Comparison of ENCODE assay signal across 28 cellular contexts in genomic region chr2:69061518-69061917, GRCh38. TPM values are rescaled to one million over a fixed set of nuclear protein-coding genes. Genes with fewer than 3 reads are reported as not detected.
DNase-seq lines count a peak whose midpoint lies in the region; ATAC-seq and TF ChIP-seq lines count a peak whose summit lies in the region.
"Had no signal": no experiment of that assay in that cellular context is flagged by ENCODE, and none has a peak within 500 bp of the region (broad histone marks: within the 10 kb centered on the region; RNA-seq: fewer than 3 reads in every experiment).

No MANE protein-coding gene starts in this region.

- H3K36me3 ChIP-seq in mammary epithelial cell (ENCODE audit: insufficient read depth, low read length) (no peaks in the 10 kb centered on the region), ascending aorta (no peaks in the 10 kb centered on the region), thoracic aorta (no peaks in the 10 kb centered on the region)
- H3K36me3 ChIP-seq: left lung had no signal

- intact Hi-C loops in MCF 10A (cut with micrococcal nuclease) = no loop called here
- intact Hi-C loops in mammary epithelial cell (cut with micrococcal nuclease) = no loop called here
- intact Hi-C loops in ascending aorta (cut with DNase I) = no loop called here

- H3K9me3 ChIP-seq in mammary epithelial cell (replicated peaks; ENCODE audit: insufficient read depth, low read length) (no peaks in the 10 kb centered on the region), ascending aorta (no peaks in the 10 kb centered on the region), thoracic aorta (no peaks in the 10 kb centered on the region)
- H3K9me3 ChIP-seq: left lung had no signal

- no peak for TF ChIP-seq CTCF in MCF 10A (IDR thresholded peaks at IDR 0.05; ENCODE audit: unreplicated experiment)
- no peak for TF ChIP-seq CTCF in mammary epithelial cell (conservative IDR thresholded peaks at IDR 0.05 in 1 of 2, IDR thresholded peaks at IDR 0.05 in 1 of 2; ENCODE audit: extremely low read depth in 1 of 2, insufficient read depth in 1 of 2, low read depth in 1 of 2, low read length in 2 of 2)
- TF ChIP-seq CTCF in ascending aorta (IDR thresholded peaks at IDR 0.05) = peak in 1 of 3 experiments; percentile 22
- TF ChIP-seq CTCF in fibroblast of the aortic adventitia (IDR thresholded peaks at IDR 0.05; ENCODE audit: insufficient read depth, low read length) = peak; percentile 16
- TF ChIP-seq CTCF in thoracic aorta (IDR thresholded peaks at IDR 0.05) = no peak

- H3K9ac ChIP-seq in mammary epithelial cell (ENCODE audit: insufficient read depth, low read length) = no peak overlapping the region

- no peaks in the 10 kb centered on the region for H4K20me1 ChIP-seq in mammary epithelial cell (ENCODE audit: insufficient read depth, low read length)

- no peak overlapping the region for H3K27ac ChIP-seq in mammary epithelial cell (ENCODE audit: insufficient read depth, low read depth, low read length)
- H3K27ac ChIP-seq in ascending aorta = peak overlapping the region; percentile 0 to 57
- peak overlapping the region; percentile 6 to 10 for H3K27ac ChIP-seq in thoracic aorta
- H3K27ac ChIP-seq: epithelial cell of prostate, left lung had no signal

- H3K36me3 Mint-ChIP-seq in MCF 10A (ENCODE audit: insufficient read depth, unreplicated experiment) = peaks cover 6% of the 10 kb centered on the region
- H3K36me3 Mint-ChIP-seq: CD4-positive, CD25-positive, alpha-beta regulatory T cell; immature natural killer cell; naive thymus-derived CD4-positive, alpha-beta T cell had no signal

- POLR2A ChIA-PET in MCF 10A (lab: Yijun Ruan, JAX) = interaction anchor here (0.6 to 1.3 kb wide), 6 partner anchors 9 to 49 kb away, joined by 3 to 4 read pairs (median 3); partner anchors contain the start of gene ANTXR1

- no peaks in the 10 kb centered on the region for H3K27me3 Mint-ChIP-seq in MCF 10A (ENCODE audit: insufficient read depth, unreplicated experiment)

- peaks cover 4% of the 10 kb centered on the region for H3K9me3 Mint-ChIP-seq in MCF 10A (ENCODE audit: unreplicated experiment)
- H3K9me3 Mint-ChIP-seq: activated naive CD4-positive, alpha-beta T cell treated with anti-CD3 and anti-CD28 coated beads, Interleukin-2, amount 50 U/mL, for 72 hours; central memory CD8-positive, alpha-beta T cell had no signal

- H3K4me2 ChIP-seq in mammary epithelial cell (ENCODE audit: insufficient read depth, low read depth, low read length) = no peak overlapping the region

- H3K4me3 Mint-ChIP-seq in MCF 10A (ENCODE audit: unreplicated experiment) = no peak overlapping the region
- H3K4me3 Mint-ChIP-seq: CD4-positive, CD25-positive, alpha-beta regulatory T cell; central memory CD8-positive, alpha-beta T cell; immature natural killer cell; naive thymus-derived CD4-positive, alpha-beta T cell had no signal

- H3K4me1 ChIP-seq in mammary epithelial cell (ENCODE audit: insufficient read depth, low read length) (peaks cover 5% of the 10 kb centered on the region), ascending aorta (peaks cover 18 to 30% of the 10 kb centered on the region in 2 donors), thoracic aorta (ENCODE audit: control insufficient read depth in 1 of 2, low read depth in 2 of 2) (peaks cover 24 to 65% of the 10 kb centered on the region in 2 donors)

- H3K4me1 Mint-ChIP-seq in MCF 10A (ENCODE audit: insufficient read depth, unreplicated experiment) = peaks cover 16% of the 10 kb centered on the region
- H3K4me1 Mint-ChIP-seq: CD4-positive, CD25-positive, alpha-beta regulatory T cell; central memory CD8-positive, alpha-beta T cell; immature natural killer cell; naive thymus-derived CD4-positive, alpha-beta T cell had no signal

- DNase-seq in MCF 10A (ENCODE audit: unreplicated experiment) (no peak), mammary epithelial cell (no peak), ascending aorta (ENCODE audit: low spot score in 2 of 2) (no peak), fibroblast of the aortic adventitia (ENCODE audit: low read depth) (peak; percentile 49), thoracic aorta (ENCODE audit: low spot score) (no peak), kidney tubule cell (ENCODE audit: low spot score) (no peak)
- DNase-seq in activated CD4-positive, alpha-beta T cell treated with anti-CD3 and anti-CD28 coated beads, Interleukin-2, amount 50 U/mL, for 1 hour = no peak
- DNase-seq: 8988T; activated CD4-positive, alpha-beta T cell treated with anti-CD3 and anti-CD28 coated beads for 1 hour; activated T-cell treated with anti-CD3 and anti-CD28 coated beads for 4 hours; aorta; CD4-positive, CD25-positive, alpha-beta regulatory T cell; hippocampal formation; immature natural killer cell; Karpas-422; left lung; midbrain; naive thymus-derived CD4-positive, alpha-beta T cell; NCI-H1092; NCI-H187 treated with DMSO at 0.1 percent for 48 hours; NCI-H526 treated with DMSO at 0.1 percent for 48 hours; nucleus accumbens; stimulated activated naive CD8-positive, alpha-beta T cell treated with anti-CD3 and anti-CD28 coated beads, Interleukin-15, Interleukin-2, amounts not matched to agents 100 U/mL and 50 U/mL, for 24 hours; T-helper 1 cell had no signal

- H3K79me2 ChIP-seq in mammary epithelial cell (ENCODE audit: insufficient read depth, low read length) = no peaks in the 10 kb centered on the region

- in situ Hi-C loops in mammary epithelial cell (cut with MboI; ENCODE audit: low sequenced_read_pairs in 2 of 2) = no loop called here

- ATAC-seq in thoracic aorta (ENCODE audit: insufficient number of reproducible peaks, low FRiP score, low read depth) = no peak
- ATAC-seq in GM21737 (IDR thresholded peaks at IDR 0.05; ENCODE audit: unreplicated experiment) = no peak
- ATAC-seq: activated naive CD4-positive, alpha-beta T cell treated with anti-CD3 and anti-CD28 coated beads, Interleukin-2, amount 50 U/mL, for 72 hours; left lung; naive thymus-derived CD4-positive, alpha-beta T cell; stimulated activated naive CD8-positive, alpha-beta T cell treated with anti-CD3 and anti-CD28 coated beads, Interleukin-15, Interleukin-2, amounts not matched to agents 100 U/mL and 50 U/mL, for 24 hours had no signal

- no peaks in the 10 kb centered on the region for H3K27me3 ChIP-seq in mammary epithelial cell (ENCODE audit: insufficient read depth, low read length)
- H3K27me3 ChIP-seq in ascending aorta = no peaks in the 10 kb centered on the region
- no peaks in the 10 kb centered on the region for H3K27me3 ChIP-seq in thoracic aorta (replicated peaks; ENCODE audit: insufficient read depth)
- H3K27me3 ChIP-seq: left lung had no signal

- H3K4me3 ChIP-seq in mammary epithelial cell (replicated peaks in 1 of 3; ENCODE audit: insufficient read depth in 1 of 3, low read depth in 2 of 3, low read length in 3 of 3) = no peak overlapping the region
- H3K4me3 ChIP-seq in ascending aorta = no peak overlapping the region
- H3K4me3 ChIP-seq in fibroblast of the aortic adventitia (ENCODE audit: low read depth, low read length) = no peak overlapping the region
- H3K4me3 ChIP-seq in thoracic aorta = no peak overlapping the region
- H3K4me3 ChIP-seq: left lung had no signal

- H2AFZ ChIP-seq in mammary epithelial cell (ENCODE audit: low read depth, low read length) = no peak overlapping the region

- BruUV-seq in MCF 10A (replicated peaks; lab: Mats Ljungman, UMichigan) (no TSS peak), mammary epithelial cell (replicated peaks; lab: Mats Ljungman, UMichigan) (no TSS peak)

- peak overlapping the region; percentile 7 for H3K27ac Mint-ChIP-seq in MCF 10A (ENCODE audit: low read depth, unreplicated experiment)
- H3K27ac Mint-ChIP-seq: activated naive CD4-positive, alpha-beta T cell treated with anti-CD3 and anti-CD28 coated beads, Interleukin-2, amount 50 U/mL, for 72 hours; CD4-positive, CD25-positive, alpha-beta regulatory T cell; immature natural killer cell; naive thymus-derived CD4-positive, alpha-beta T cell had no signal

- dilution Hi-C loops in mammary epithelial cell (cut with HindIII; ENCODE audit: low sequenced_read_pairs) = no loop called here

- CTCF ChIA-PET in MCF 10A (lab: Yijun Ruan, JAX) (interaction anchor here (0.5 to 3.0 kb wide), 4 partner anchors 16 to 254 kb away, joined by 3 to 12 read pairs (median 4); no protein-coding TSS in a partner anchor), mammary epithelial cell (lab: Charles Lee; ENCODE audit: low non-redundant PET) (no interaction called here)

RNA-seq across cellular contexts. Expression of gene ANTXR1, which starts 48.5 kb away (rescaled TPM):
- total RNA-seq in MCF 10A (2022) = 33.1 and 33.8 TPM in 2 replicates
- 10 to 100 TPM; 23.3 to 41.3 TPM for total RNA-seq in mammary epithelial cell
- polyA plus RNA-seq in mammary epithelial cell = 26.5 TPM
- 10.3 TPM for polyA minus RNA-seq in mammary epithelial cell
- total RNA-seq in ascending aorta = 90.3 TPM
- total RNA-seq in fibroblast of the aortic adventitia (ENCODE audit: low replicate concordance) = 31.5 and 61.5 TPM in 2 replicates
- 100 to 1,000 TPM; 253 to 313 TPM for total RNA-seq in thoracic aorta
- total RNA-seq: activated naive CD4-positive, alpha-beta T cell treated with anti-CD3 and anti-CD28 coated beads, Interleukin-2, amount 50 U/mL, for 72 hours; CD4-positive, CD25-positive, alpha-beta regulatory T cell; naive thymus-derived CD4-positive, alpha-beta T cell had no signal
- polyA plus RNA-seq: CD4-positive, CD25-positive, alpha-beta regulatory T cell; immature natural killer cell had no signal
